In genomic region chr1:36576118-36576517, GRCh38 we compare ENCODE assay signal across 8 cellular contexts.
DNase-seq lines count a peak whose midpoint lies in the region; ATAC-seq and TF ChIP-seq lines count a peak whose summit lies in the region.

No MANE protein-coding gene starts in this region.

- DNase-seq in NOMO-1 treated with DMSO at 0.1 percent for 48 hours (lab: John Stamatoyannopoulos, UW; ENCODE audit: unreplicated experiment) (peak; percentile 3), NOMO-1 treated with dmso at 0.1 percent for 144 hours (lab: John Stamatoyannopoulos, UW; ENCODE audit: unreplicated experiment) (no peak), NCI-H2029 (lab: John Stamatoyannopoulos, UW) (peak; percentile 88), activated B cell treated with CpG ODN at 0.5 μM for 24 hours (peak; percentile 46), chondrocyte (ENCODE audit: low spot score) (peak; percentile 82), lung microvascular endothelial cell (ENCODE audit: low read depth in 2 of 2) (peak; percentile 34 to 62), dedifferentiated amniotic fluid mesenchymal stem cell (ENCODE audit: extremely low spot score) (no peak)
- DNase-seq in stimulated activated CD8-positive, alpha-beta memory T cell treated with anti-CD3 and anti-CD28 coated beads, Interleukin-15, amount 100 ng/mL, for 48 hours (ENCODE audit: low read depth in 2 of 2), result peak; percentile 7 to 30

- peaks cover 29% of the 10 kb centered on the region for H3K27me3 Mint-ChIP-seq in activated B cell treated with CpG ODN at 0.5 μM for 24 hours
- peaks cover 48% of the 10 kb centered on the region for H3K27me3 Mint-ChIP-seq in chondrocyte (ENCODE audit: low read depth)

- intact Hi-C loops in activated B cell treated with CpG ODN at 0.5 μM for 24 hours (cut with micrococcal nuclease), result loop anchor here (1.0 kb wide), 2 partner anchors 747 to 858 kb away; no protein-coding TSS in a partner anchor

- H3K4me3 Mint-ChIP-seq in activated B cell treated with CpG ODN at 0.5 μM for 24 hours (no peak overlapping the region), chondrocyte (ENCODE audit: unreplicated experiment) (no peak overlapping the region)

- no peaks in the 10 kb centered on the region for H3K36me3 Mint-ChIP-seq in activated B cell treated with CpG ODN at 0.5 μM for 24 hours (ENCODE audit: low read depth)
- H3K36me3 Mint-ChIP-seq in chondrocyte (ENCODE audit: low read depth), result no peaks in the 10 kb centered on the region

- TF ChIP-seq CTCF in activated B cell treated with CpG ODN at 0.5 μM for 24 hours (IDR thresholded peaks at IDR 0.05) (no peak), chondrocyte (IDR thresholded peaks at IDR 0.05) (peak; percentile 91)

- H3K27ac Mint-ChIP-seq in activated B cell treated with CpG ODN at 0.5 μM for 24 hours (no peak overlapping the region), chondrocyte (ENCODE audit: unreplicated experiment) (no peak overlapping the region)

- H3K9me3 Mint-ChIP-seq in activated B cell treated with CpG ODN at 0.5 μM for 24 hours (no peaks in the 10 kb centered on the region), chondrocyte (ENCODE audit: low read depth) (no peaks in the 10 kb centered on the region)

- CTCF ChIA-PET in activated B cell treated with CpG ODN at 0.5 μM for 24 hours (lab: Charles Lee), result interaction anchor here (0.6 to 3.0 kb wide), 12 partner anchors 8 to 911 kb away, joined by 3 to 27 read pairs (median 4); no protein-coding TSS in a partner anchor

- POLR2A ChIA-PET in activated B cell treated with CpG ODN at 0.5 μM for 24 hours (lab: Charles Lee), result interaction anchor here (0.6 kb wide), 1 partner anchor 1300 kb away, joined by 3 read pairs; no protein-coding TSS in a partner anchor

- H3K4me1 Mint-ChIP-seq in activated B cell treated with CpG ODN at 0.5 μM for 24 hours (no peaks in the 10 kb centered on the region), chondrocyte (ENCODE audit: low read depth) (no peaks in the 10 kb centered on the region)

- ATAC-seq in activated B cell treated with CpG ODN at 0.5 μM for 24 hours (ENCODE audit: low read depth), result peak; percentile 62

Comparison
In these comparisons a context has a peak if more than half of its experiments do, and no peak if none do; other contexts are left out.
1. DNase-seq: peak in NOMO-1 treated with DMSO at 0.1 percent for 48 hours (single experiment), NCI-H2029 (single experiment), activated B cell treated with CpG ODN at 0.5 μM for 24 hours (single experiment), chondrocyte (single experiment), lung microvascular endothelial cell (2 of 2) and stimulated activated CD8-positive, alpha-beta memory T cell treated with anti-CD3 and anti-CD28 coated beads, Interleukin-15, amount 100 ng/mL, for 48 hours (2 of 2); none in NOMO-1 treated with dmso at 0.1 percent for 144 hours (single experiment) and dedifferentiated amniotic fluid mesenchymal stem cell (single experiment).